23 cellular contexts compared by ENCODE assay signal in genomic region chr15:90442423-90442822, GRCh38.
"Had no signal": no experiment of that assay in that cellular context is flagged by ENCODE, and none has a peak within 500 bp of the region (broad histone marks: within the 10 kb centered on the region; RNA-seq: fewer than 3 reads in every experiment).

No MANE protein-coding gene starts in this region.

- DNase-seq: hippocampal formation; kidney; left colon; left lung; mesendoderm; mucosa of descending colon; naive thymus-derived CD4-positive, alpha-beta T cell; ovary; right lobe of liver; stimulated activated CD4-positive, alpha-beta T cell treated with anti-CD3 and anti-CD28 coated beads, Interleukin-1b, Interleukin-23, amount 100 ng/mL, for 48 hours; stimulated activated CD4-positive, alpha-beta T cell treated with anti-CD3 and anti-CD28 coated beads, Interleukin-2, amount 100 ng/mL, for 48 hours; stimulated activated CD4-positive, alpha-beta T cell treated with anti-CD3 and anti-CD28 coated beads, Interleukin-4, amount 100 ng/mL, for 4 hours; stimulated activated CD8-positive, alpha-beta memory T cell treated with anti-CD3 and anti-CD28 coated beads, Interleukin-4, amount 100 ng/mL, for 48 hours; stimulated activated naive B cell treated with anti-CD40 and anti-IgM and Interleukin-4, amounts not matched to agents 10 μg/mL and 1 μg/mL and 100 μg/mL, for 72 hours; stimulated activated naive CD8-positive, alpha-beta T cell treated with anti-CD3 and anti-CD28 coated beads, Interleukin-15, Interleukin-2, amounts not matched to agents 100 U/mL and 50 U/mL, for 24 hours; stomach; testis; thyroid gland; transverse colon; upper lobe of left lung had no signal

- H3K4me1 ChIP-seq: right lobe of liver, testis, vagina had no signal

- H3K27ac ChIP-seq: left lung, ovary, right atrium auricular region, right lobe of liver, stomach, testis, thyroid gland, transverse colon, upper lobe of left lung, vagina had no signal

- ATAC-seq: left colon; left lung; mucosa of descending colon; naive thymus-derived CD4-positive, alpha-beta T cell; natural killer cell treated with Interleukin-12 subunit alpha and Interleukin-12 subunit beta and Interleukin-15 and Interleukin-18, amount 100 ng/mL, for 72 hours; right lobe of liver; stimulated activated naive B cell treated with anti-CD40 and anti-IgM and Interleukin-4, amounts not matched to agents 10 μg/mL and 1 μg/mL and 100 μg/mL, for 72 hours; stimulated activated naive CD8-positive, alpha-beta T cell treated with anti-CD3 and anti-CD28 coated beads, Interleukin-15, Interleukin-2, amounts not matched to agents 100 U/mL and 50 U/mL, for 24 hours had no signal

- H3K27me3 ChIP-seq: left lung, ovary, right atrium auricular region, right lobe of liver, stomach, testis, thyroid gland, transverse colon, upper lobe of left lung, vagina had no signal
